In genomic region chr6:142783499-142783898, GRCh38 we compare ENCODE assay signal across 27 cellular contexts.
DNase-seq lines count a peak whose midpoint lies in the region; ATAC-seq and TF ChIP-seq lines count a peak whose summit lies in the region.
"Had no signal": no experiment of that assay in that cellular context is flagged by ENCODE, and none has a peak within 500 bp of the region (broad histone marks: within the 10 kb centered on the region; RNA-seq: fewer than 3 reads in every experiment).

No MANE protein-coding gene starts in this region.

- POLR2A ChIA-PET in CD4-positive, alpha-beta T cell (lab: Charles Lee), result interaction anchor here (0.8 kb wide), 1 partner anchor 64 kb away, joined by 3 read pairs; no protein-coding TSS in a partner anchor
- POLR2A ChIA-PET in activated B cell treated with CpG ODN at 0.5 μM for 24 hours (lab: Charles Lee), result interaction anchor here (0.7 to 1.7 kb wide), 2 partner anchors 36 to 152 kb away, joined by 3 to 4 read pairs; no protein-coding TSS in a partner anchor

- H4K91ac ChIP-seq in mesenchymal stem cell (ENCODE audit: low read length), result no peak overlapping the region

- no peak overlapping the region for H2BK5ac ChIP-seq in mesenchymal stem cell (ENCODE audit: low read depth, low read length, poor library complexity, severe bottlenecking)

- no peak overlapping the region for H2AK5ac ChIP-seq in mesenchymal stem cell (ENCODE audit: low read length, severe bottlenecking)

- H3K4me1 Mint-ChIP-seq in CD4-positive, alpha-beta T cell (ENCODE audit: low read depth), result peaks cover 73% of the 10 kb centered on the region
- H3K4me1 Mint-ChIP-seq in activated B cell treated with CpG ODN at 0.5 μM for 24 hours, result peaks cover 30% of the 10 kb centered on the region
- H3K4me1 Mint-ChIP-seq: brain had no signal

- peaks cover 57% of the 10 kb centered on the region for H3K36me3 Mint-ChIP-seq in CD4-positive, alpha-beta T cell (ENCODE audit: low read depth)
- H3K36me3 Mint-ChIP-seq in activated B cell treated with CpG ODN at 0.5 μM for 24 hours (ENCODE audit: low read depth), result peaks cover 24% of the 10 kb centered on the region

- CTCF ChIA-PET in CD4-positive, alpha-beta T cell (lab: Charles Lee), result interaction anchor here (0.6 kb wide), 1 partner anchor 153 kb away, joined by 3 read pairs; no protein-coding TSS in a partner anchor
- CTCF ChIA-PET in activated B cell treated with CpG ODN at 0.5 μM for 24 hours (lab: Charles Lee), result no interaction called here

- ATAC-seq in CD4-positive, alpha-beta T cell (ENCODE audit: poor library complexity), result no peak
- ATAC-seq in activated B cell treated with CpG ODN at 0.5 μM for 24 hours (ENCODE audit: low read depth), result no peak

- no peak overlapping the region for H3K4me3 Mint-ChIP-seq in CD4-positive, alpha-beta T cell
- H3K4me3 Mint-ChIP-seq in activated B cell treated with CpG ODN at 0.5 μM for 24 hours, result no peak overlapping the region
- H3K4me3 Mint-ChIP-seq: activated CD4-positive, alpha-beta memory T cell treated with anti-CD3 and anti-CD28 coated beads for 36 hours; brain had no signal

- no peaks in the 10 kb centered on the region for H3K4me1 ChIP-seq in mesenchymal stem cell (ENCODE audit: control insufficient read depth, insufficient read depth, low read depth, low read length)
- H3K4me1 ChIP-seq: HAP-1, sigmoid colon had no signal

- no peaks in the 10 kb centered on the region for H3K27me3 ChIP-seq in CD4-positive, alpha-beta T cell (ENCODE audit: control insufficient read depth, insufficient read depth, low read length)
- no peaks in the 10 kb centered on the region for H3K27me3 ChIP-seq in mesenchymal stem cell (ENCODE audit: control insufficient read depth in 1 of 2, insufficient read depth in 1 of 2, low read length in 2 of 2)
- H3K27me3 ChIP-seq: esophagus muscularis mucosa, MG63, neutrophil, sigmoid colon, tibial artery had no signal

- H3K9ac ChIP-seq in mesenchymal stem cell (ENCODE audit: low read length), result peak overlapping the region; percentile 41

- H3K4me3 ChIP-seq in AG10803 (ENCODE audit: low read length) (no peak overlapping the region), mesenchymal stem cell (ENCODE audit: insufficient read depth in 1 of 2, low read depth in 1 of 2, low read length in 2 of 2) (no peak overlapping the region)
- H3K4me3 ChIP-seq: esophagus muscularis mucosa, HAP-1, MG63, sigmoid colon, tibial artery had no signal

- H3K23ac ChIP-seq in mesenchymal stem cell (ENCODE audit: low read length in 2 of 2), result no peak overlapping the region

- intact Hi-C loops in CD4-positive, alpha-beta T cell (cut with DNase I, micrococcal nuclease), result loop anchor here in 1 of 2 experiments (5.0 kb wide), 1 partner anchor 104 kb away; no protein-coding TSS in a partner anchor
- intact Hi-C loops in activated B cell treated with CpG ODN at 0.5 μM for 24 hours (cut with micrococcal nuclease), result loop anchor here (5.0 kb wide), 1 partner anchor 39 kb away; no protein-coding TSS in a partner anchor

- no peaks in the 10 kb centered on the region for H3K9me3 Mint-ChIP-seq in CD4-positive, alpha-beta T cell
- H3K9me3 Mint-ChIP-seq in activated B cell treated with CpG ODN at 0.5 μM for 24 hours, result no peaks in the 10 kb centered on the region
- H3K9me3 Mint-ChIP-seq: activated CD4-positive, alpha-beta memory T cell treated with anti-CD3 and anti-CD28 coated beads for 36 hours; brain; naive B cell had no signal

- H2BK15ac ChIP-seq in mesenchymal stem cell (ENCODE audit: low read depth, poor library complexity, severe bottlenecking), result no peak overlapping the region

- peaks cover 0 to 6% of the 10 kb centered on the region in 2 experiments for H3K36me3 ChIP-seq in mesenchymal stem cell (ENCODE audit: control insufficient read depth in 1 of 2, insufficient read depth in 2 of 2, low read depth in 1 of 2, low read length in 2 of 2)
- H3K36me3 ChIP-seq: esophagus muscularis mucosa, HAP-1, MG63, neutrophil, tibial artery had no signal

- peak overlapping the region; percentile 70 for H3K27ac Mint-ChIP-seq in CD4-positive, alpha-beta T cell
- H3K27ac Mint-ChIP-seq in activated B cell treated with CpG ODN at 0.5 μM for 24 hours, result peak overlapping the region; percentile 7

- peak; percentile 63 for DNase-seq in AG10803 (ENCODE audit: low read depth)
- DNase-seq in CD4-positive, alpha-beta T cell, result no peak
- DNase-seq in activated B cell treated with CpG ODN at 0.5 μM for 24 hours, result no peak
- DNase-seq in mesenchymal stem cell, result no peak
- no peak for DNase-seq in NCI-H1105 (lab: John Stamatoyannopoulos, UW)
- no peak for DNase-seq in kidney tubule cell (ENCODE audit: low spot score)
- no peak for DNase-seq in GM10266 (ENCODE audit: extremely low spot score)
- DNase-seq: activated CD4-positive, alpha-beta memory T cell treated with anti-CD3 and anti-CD28 coated beads for 36 hours; activated CD8-positive, alpha-beta memory T cell treated with anti-CD3 and anti-CD28 coated beads, Interleukin-2, amount 50 U/mL, for 48 hours; activated effector memory CD4-positive, alpha-beta T cell treated with anti-CD3 and anti-CD28 coated beads, Interleukin-2, amount 50 U/mL, for 16 hours; AML-193; dermis blood vessel endothelial cell; DMS 273 treated with DMSO at 0.1 percent for 48 hours; MG63; naive B cell; NCI-H1417; NCI-H2029 treated with DMSO at 0.1 percent for 48 hours; NCI-H524 treated with DMSO at 0.1 percent for 48 hours; OCI-M1; sigmoid colon; stimulated activated CD4-positive, alpha-beta T cell treated with anti-CD3 and anti-CD28 coated beads, Interleukin-12 subunit alpha, Interleukin-12 subunit beta, amount 100 ng/mL, for 4 hours; stimulated activated CD4-positive, alpha-beta T cell treated with anti-CD3 and anti-CD28 coated beads, Interleukin-2, amount 100 ng/mL, for 48 hours; tibial artery had no signal

- TF ChIP-seq CTCF in AG10803 (conservative IDR thresholded peaks at IDR 0.05; ENCODE audit: low read length), result no peak
- no peak for TF ChIP-seq CTCF in CD4-positive, alpha-beta T cell (IDR thresholded peaks at IDR 0.05)
- TF ChIP-seq CTCF in activated B cell treated with CpG ODN at 0.5 μM for 24 hours (IDR thresholded peaks at IDR 0.05), result no peak
- no peak for TF ChIP-seq CTCF in GM10266 (IDR thresholded peaks at IDR 0.05; ENCODE audit: control insufficient read depth, insufficient read depth, low read depth, missing control alignments)

- no peak overlapping the region for H3K4ac ChIP-seq in mesenchymal stem cell (ENCODE audit: low read depth in 1 of 2, low read length in 2 of 2)

- H2BK120ac ChIP-seq in mesenchymal stem cell (ENCODE audit: low read depth, low read length), result no peak overlapping the region

- no peak overlapping the region for H3K18ac ChIP-seq in mesenchymal stem cell (ENCODE audit: low read depth in 1 of 2, low read length in 2 of 2)

- peaks cover 1% of the 10 kb centered on the region for H3K79me1 ChIP-seq in mesenchymal stem cell (replicated peaks; ENCODE audit: low read length, poor library complexity, severe bottlenecking)

- WGBS in mesenchymal stem cell, result no CpG with 5 or more reads among the region's 2 CpGs

- H4K8ac ChIP-seq in mesenchymal stem cell (ENCODE audit: low read length), result no peak overlapping the region

- H2AFZ ChIP-seq in mesenchymal stem cell (ENCODE audit: low read depth, low read length), result no peak overlapping the region

- no peak overlapping the region for H3K27ac ChIP-seq in CD4-positive, alpha-beta T cell (ENCODE audit: low read depth, low read length)
- no peak overlapping the region for H3K27ac ChIP-seq in mesenchymal stem cell (ENCODE audit: low read length, poor library complexity, severe bottlenecking)
- H3K27ac ChIP-seq: esophagus muscularis mucosa, neutrophil, sigmoid colon, tibial artery had no signal

- H3K27me3 Mint-ChIP-seq in CD4-positive, alpha-beta T cell, result no peaks in the 10 kb centered on the region
- no peaks in the 10 kb centered on the region for H3K27me3 Mint-ChIP-seq in activated B cell treated with CpG ODN at 0.5 μM for 24 hours
- H3K27me3 Mint-ChIP-seq: activated CD4-positive, alpha-beta memory T cell treated with anti-CD3 and anti-CD28 coated beads for 36 hours; brain; naive B cell had no signal

- H3K14ac ChIP-seq in mesenchymal stem cell (ENCODE audit: low read length in 2 of 2), result no peak overlapping the region

- no peak overlapping the region for H2BK12ac ChIP-seq in mesenchymal stem cell (ENCODE audit: low read length in 2 of 2)

- no peak overlapping the region for H3K4me2 ChIP-seq in mesenchymal stem cell (ENCODE audit: low read length, poor library complexity, severe bottlenecking)

- no peaks in the 10 kb centered on the region for H3K9me3 ChIP-seq in CD4-positive, alpha-beta T cell (ENCODE audit: control insufficient read depth, low read length)
- H3K9me3 ChIP-seq in mesenchymal stem cell (ENCODE audit: control insufficient read depth, low read length), result no peaks in the 10 kb centered on the region
- H3K9me3 ChIP-seq: esophagus muscularis mucosa, HAP-1, MG63, neutrophil, sigmoid colon, tibial artery had no signal
